ENCODE assay signal across 8 cellular contexts in the genomic region with DNA sequence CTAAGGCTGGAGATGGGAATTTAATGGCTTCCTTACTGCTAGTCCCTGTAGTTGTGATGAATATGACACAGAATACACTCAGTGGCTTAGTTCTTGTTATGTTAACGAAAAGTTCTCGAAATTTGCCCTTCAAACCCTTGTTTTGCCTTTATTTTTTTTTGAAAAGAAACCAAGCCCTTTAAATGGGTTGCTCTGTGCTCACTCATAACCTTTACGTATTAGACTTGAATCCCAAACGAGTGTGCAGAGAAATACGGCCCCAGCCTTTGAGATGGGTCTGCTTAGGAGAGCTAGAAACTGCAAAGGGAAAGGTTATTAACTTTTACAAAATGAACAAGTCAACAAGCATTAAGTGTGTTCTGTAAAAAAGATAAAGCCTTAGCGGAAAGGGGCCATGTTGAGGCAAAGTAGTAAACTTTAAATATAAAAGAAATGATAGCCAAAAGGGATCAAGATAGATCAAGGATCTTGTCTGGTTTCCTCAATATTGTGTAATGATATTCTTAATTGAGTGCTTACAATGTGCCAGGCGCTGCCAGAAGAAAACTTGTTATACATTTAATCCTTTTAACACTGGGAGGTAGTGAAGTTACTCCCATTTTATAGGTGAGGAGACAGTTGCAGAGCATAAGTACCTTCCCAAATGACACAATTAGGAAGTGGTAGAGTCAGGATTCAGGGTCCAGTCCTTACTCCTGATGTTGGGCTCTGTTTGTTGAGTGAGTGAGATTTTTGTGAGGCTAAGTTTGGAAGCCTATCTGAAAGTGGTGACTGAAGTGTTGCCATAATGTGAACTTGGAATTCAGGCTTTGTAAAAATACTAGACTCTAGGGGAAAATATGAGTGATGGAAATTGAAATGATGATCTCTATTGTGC. TPM values are rescaled to one million over a fixed set of nuclear protein-coding genes. Genes with fewer than 3 reads are reported as not detected.
DNase-seq lines count a peak whose midpoint lies in the region; ATAC-seq and TF ChIP-seq lines count a peak whose summit lies in the region.

No MANE protein-coding gene starts in this region.

- no peaks in the 10 kb centered on the region for H3K9me3 Mint-ChIP-seq in osteocyte (ENCODE audit: unreplicated experiment)

- no peaks in the 10 kb centered on the region for H3K27me3 ChIP-seq in RWPE2 (ENCODE audit: insufficient read depth, poor library complexity, severe bottlenecking)

- H3K36me3 ChIP-seq in RWPE2 (ENCODE audit: low read depth): peaks cover 7% of the 10 kb centered on the region; the same call in 1 of the 2 replicates

- peak; percentile 5 for DNase-seq in NCI-H2227 (lab: John Stamatoyannopoulos, UW; ENCODE audit: unreplicated experiment)
- DNase-seq in NCI-H2227 treated with DMSO at 0.1 percent for 48 hours (lab: John Stamatoyannopoulos, UW): no peak
- DNase-seq in RWPE2 (ENCODE audit: low spot score): no peak
- DNase-seq in epithelial cell of proximal tubule (ENCODE audit: low read depth): no peak
- DNase-seq in osteocyte (ENCODE audit: extremely low spot score, unreplicated experiment): no peak

- H3K4me1 ChIP-seq in RWPE2 (ENCODE audit: insufficient read depth, poor library complexity, severe bottlenecking): peaks cover 10% of the 10 kb centered on the region

- peak overlapping the region; percentile 99 for H3K27ac Mint-ChIP-seq in osteocyte (ENCODE audit: unreplicated experiment)

- H3K4me1 Mint-ChIP-seq in osteocyte (ENCODE audit: unreplicated experiment): peaks cover 52% of the 10 kb centered on the region

- H3K27me3 Mint-ChIP-seq in osteocyte (ENCODE audit: unreplicated experiment): no peaks in the 10 kb centered on the region

- H3K4me3 Mint-ChIP-seq in osteocyte (ENCODE audit: unreplicated experiment): peak overlapping the region; percentile 100

- ATAC-seq in RWPE2 (ENCODE audit: low read depth): no peak
- no peak for ATAC-seq in HG02678 (IDR thresholded peaks at IDR 0.05; ENCODE audit: unreplicated experiment)
- ATAC-seq in HG03039 (IDR thresholded peaks at IDR 0.05; ENCODE audit: unreplicated experiment): no peak
- no peak for ATAC-seq in HG03135 (IDR thresholded peaks at IDR 0.05; ENCODE audit: unreplicated experiment)

- no peaks in the 10 kb centered on the region for H3K9me3 ChIP-seq in RWPE2 (ENCODE audit: severe bottlenecking)

- H3K27ac ChIP-seq in RWPE2 (ENCODE audit: poor library complexity, severe bottlenecking): peak overlapping the region; percentile 74

- TF ChIP-seq CTCF in RWPE2 (IDR thresholded peaks at IDR 0.05; ENCODE audit: poor library complexity, severe bottlenecking): no peak
- TF ChIP-seq CTCF in epithelial cell of proximal tubule (conservative IDR thresholded peaks at IDR 0.05; ENCODE audit: low read depth, low read length): no peak
- TF ChIP-seq CTCF in osteocyte (IDR thresholded peaks at IDR 0.05): no peak

- H3K36me3 Mint-ChIP-seq in osteocyte (ENCODE audit: unreplicated experiment): no peaks in the 10 kb centered on the region

- peak overlapping the region; percentile 92 for H3K4me3 ChIP-seq in RWPE2 (ENCODE audit: severe bottlenecking)
- H3K4me3 ChIP-seq in epithelial cell of proximal tubule (ENCODE audit: low read depth, low read length): peak overlapping the region; percentile 87

RNA-seq across cellular contexts. Expression of a gene that starts 1.9 kb away (rescaled TPM):
- total RNA-seq in epithelial cell of proximal tubule (30.6 and 38.1 TPM in 2 replicates), osteocyte (44.0 and 49.7 TPM in 2 replicates)
